Comparison of ENCODE assay signal across 12 cellular contexts in genomic region chr11:114196994-114197702, GRCh38.
DNase-seq lines count a peak whose midpoint lies in the region; ATAC-seq, FAIRE-seq and TF ChIP-seq lines count a peak whose summit lies in the region.
"Had no signal": no experiment of that assay in that cellular context is flagged by ENCODE, and none has a peak within 500 bp of the region (broad histone marks: within the 10 kb centered on the region; RNA-seq: fewer than 3 reads in every experiment).

No MANE protein-coding gene starts in this region.

- H3K9me3 Mint-ChIP-seq in activated naive CD8-positive, alpha-beta T cell treated with anti-CD3 and anti-CD28 coated beads, Interleukin-2, amount 50 U/mL, for 24 hours: no peaks in the 10 kb centered on the region
- peaks cover 1% of the 10 kb centered on the region for H3K9me3 Mint-ChIP-seq in activated naive CD8-positive, alpha-beta T cell treated with anti-CD3 and anti-CD28 coated beads for 36 hours
- H3K9me3 Mint-ChIP-seq: naive thymus-derived CD4-positive, alpha-beta T cell had no signal

- peaks cover 19% of the 10 kb centered on the region for H3K4me1 Mint-ChIP-seq in activated naive CD8-positive, alpha-beta T cell treated with anti-CD3 and anti-CD28 coated beads, Interleukin-2, amount 50 U/mL, for 24 hours
- peaks cover 3% of the 10 kb centered on the region for H3K4me1 Mint-ChIP-seq in activated naive CD8-positive, alpha-beta T cell treated with anti-CD3 and anti-CD28 coated beads for 36 hours

- peaks cover 0 to 1% (median 0%) of the 10 kb centered on the region in 11 donors for H3K9me3 ChIP-seq in heart right ventricle
- H3K9me3 ChIP-seq in pancreas: no peaks in the 10 kb centered on the region
- H3K9me3 ChIP-seq: A549 had no signal

- H3K27ac ChIP-seq in heart right ventricle: peak overlapping the region; percentile 83 to 96 (median 88)
- peak overlapping the region; percentile 41 to 85 (median 76) for H3K27ac ChIP-seq in pancreas
- H3K27ac ChIP-seq in urinary bladder (ENCODE audit: low read depth): peak overlapping the region; percentile 68
- H3K27ac ChIP-seq: A549 had no signal

- H3K36me3 ChIP-seq in heart right ventricle: peaks cover 0 to 7% (median 0%) of the 10 kb centered on the region in 9 donors
- no peaks in the 10 kb centered on the region for H3K36me3 ChIP-seq in pancreas
- no peaks in the 10 kb centered on the region for H3K36me3 ChIP-seq in urinary bladder (ENCODE audit: insufficient read depth)

- TF ChIP-seq CTCF in heart right ventricle (IDR thresholded peaks at IDR 0.05) (no peak), pancreas (IDR thresholded peaks at IDR 0.05) (no peak)

- FAIRE-seq in pancreas (lab: Jason Lieb, UNC): no peak
- FAIRE-seq: A549 had no signal

- H3K4me3 ChIP-seq in heart right ventricle: no peak overlapping the region
- no peak overlapping the region for H3K4me3 ChIP-seq in pancreas
- H3K4me3 ChIP-seq in urinary bladder (ENCODE audit: low read depth, low read length): no peak overlapping the region
- H3K4me3 ChIP-seq: A549 had no signal

- H3K27me3 ChIP-seq in heart right ventricle: no peaks in the 10 kb centered on the region
- H3K27me3 ChIP-seq in pancreas: no peaks in the 10 kb centered on the region

- 52 to 58% methylated on average over 7 of the region's 7 CpGs for WGBS in heart right ventricle, 2 donors
- WGBS in pancreas, 2 donors: 78 to 82% methylated on average over 7 of the region's 7 CpGs
- 52% methylated on average over 7 of the region's 7 CpGs for WGBS in urinary bladder

- intact Hi-C loops in heart right ventricle (cut with DNase I) (loop anchor here in 5 of 10 donors (2.0 to 10.0 kb wide), 5 partner anchors 14 to 322 kb away; partner anchors contain the start of genes USP28 (in 2 of the 5) and ZBTB16 (in 1 of the 5)), pancreas (cut with DNase I) (no loop called here)

- no peak for DNase-seq in activated naive CD8-positive, alpha-beta T cell treated with anti-CD3 and anti-CD28 coated beads, Interleukin-2, amount 50 U/mL, for 24 hours
- DNase-seq in activated naive CD8-positive, alpha-beta T cell treated with anti-CD3 and anti-CD28 coated beads for 36 hours: no peak
- DNase-seq in heart right ventricle (no peak), pancreas (no peak), NCI-H1436 treated with DMSO at 0.1 percent for 48 hours (lab: John Stamatoyannopoulos, UW) (no peak), occipital lobe (lab: John Stamatoyannopoulos, UW) (no peak), T-helper 9 cell (no peak)
- DNase-seq: activated CD4-positive, alpha-beta T cell treated with anti-CD3 and anti-CD28 coated beads for 4 hours; NCI-H187 had no signal

- no peaks in the 10 kb centered on the region for H3K36me3 Mint-ChIP-seq in activated naive CD8-positive, alpha-beta T cell treated with anti-CD3 and anti-CD28 coated beads, Interleukin-2, amount 50 U/mL, for 24 hours (ENCODE audit: low read depth)
- no peaks in the 10 kb centered on the region for H3K36me3 Mint-ChIP-seq in activated naive CD8-positive, alpha-beta T cell treated with anti-CD3 and anti-CD28 coated beads for 36 hours
- H3K36me3 Mint-ChIP-seq: naive thymus-derived CD4-positive, alpha-beta T cell had no signal

- no peaks in the 10 kb centered on the region for H3K27me3 Mint-ChIP-seq in activated naive CD8-positive, alpha-beta T cell treated with anti-CD3 and anti-CD28 coated beads, Interleukin-2, amount 50 U/mL, for 24 hours
- no peaks in the 10 kb centered on the region for H3K27me3 Mint-ChIP-seq in activated naive CD8-positive, alpha-beta T cell treated with anti-CD3 and anti-CD28 coated beads for 36 hours
- H3K27me3 Mint-ChIP-seq: naive thymus-derived CD4-positive, alpha-beta T cell had no signal

- no peak overlapping the region for H3K4me3 Mint-ChIP-seq in activated naive CD8-positive, alpha-beta T cell treated with anti-CD3 and anti-CD28 coated beads, Interleukin-2, amount 50 U/mL, for 24 hours
- no peak overlapping the region for H3K4me3 Mint-ChIP-seq in activated naive CD8-positive, alpha-beta T cell treated with anti-CD3 and anti-CD28 coated beads for 36 hours
- H3K4me3 Mint-ChIP-seq: naive thymus-derived CD4-positive, alpha-beta T cell had no signal

- H3K4me1 ChIP-seq in heart right ventricle: peaks cover 51 to 99% (median 95%) of the 10 kb centered on the region in 9 donors
- H3K4me1 ChIP-seq in pancreas: peaks cover 25 to 31% (median 29%) of the 10 kb centered on the region in 3 donors
- peaks cover 3% of the 10 kb centered on the region for H3K4me1 ChIP-seq in urinary bladder (ENCODE audit: insufficient read depth)
- H3K4me1 ChIP-seq: A549 had no signal

- peak overlapping the region; percentile 59 for H3K27ac Mint-ChIP-seq in activated naive CD8-positive, alpha-beta T cell treated with anti-CD3 and anti-CD28 coated beads, Interleukin-2, amount 50 U/mL, for 24 hours
- H3K27ac Mint-ChIP-seq in activated naive CD8-positive, alpha-beta T cell treated with anti-CD3 and anti-CD28 coated beads for 36 hours: no peak overlapping the region

- ATAC-seq in activated naive CD8-positive, alpha-beta T cell treated with anti-CD3 and anti-CD28 coated beads, Interleukin-2, amount 50 U/mL, for 24 hours: no peak
- ATAC-seq in heart right ventricle (peak in 4 of 8 donors; percentile 4 to 11 (median 8)), pancreas (peak in 2 of 4 donors; percentile 2 to 41)
- ATAC-seq: A549 had no signal
